8 cellular contexts compared by ENCODE assay signal in genomic region chr2:196640031-196640548, GRCh38. TPM values are rescaled to one million over a fixed set of nuclear protein-coding genes. Genes with fewer than 3 reads are reported as not detected.
DNase-seq lines count a peak whose midpoint lies in the region; ATAC-seq and TF ChIP-seq lines count a peak whose summit lies in the region.

No MANE protein-coding gene starts in this region.

- H3K4me1 ChIP-seq in HCT116 (ENCODE audit: control insufficient read depth in 1 of 2, insufficient read depth in 2 of 2, low read length in 2 of 2): peaks cover 5 to 11% of the 10 kb centered on the region in 2 experiments; a peak in 3 of 4 replicates
- no peaks in the 10 kb centered on the region for H3K4me1 ChIP-seq in mesodermal cell (ENCODE audit: control insufficient read depth, insufficient read depth, low read length, poor library complexity, severe bottlenecking)

- peaks cover 11% of the 10 kb centered on the region for H3K36me3 Mint-ChIP-seq in activated naive CD8-positive, alpha-beta T cell treated with anti-CD3 and anti-CD28 coated beads, Interleukin-2, amount 10 ng/mL, durations not matched to agents 7 days and 5 days

- ATAC-seq in HCT116 (peak; percentile 5; the same call in 1 of the 2 replicates), HG02840 (IDR thresholded peaks at IDR 0.05; ENCODE audit: low FRiP score, unreplicated experiment) (no peak)
- no peak for ATAC-seq in activated naive CD8-positive, alpha-beta T cell treated with anti-CD3 and anti-CD28 coated beads, Interleukin-2, amount 10 ng/mL, durations not matched to agents 7 days and 5 days (ENCODE audit: low read depth)

- peak overlapping the region; percentile 47 for H3K27ac ChIP-seq in AG04450 (ENCODE audit: low read depth, low read length)
- H3K27ac ChIP-seq in HCT116 (ENCODE audit: low read depth, low read length): peak overlapping the region; percentile 30
- peak overlapping the region; percentile 89 for H3K27ac ChIP-seq in mesodermal cell (ENCODE audit: low read depth, low read length, severe bottlenecking)

- CTCF ChIA-PET in AG04450 (lab: Charles Lee) (interaction anchor here (1.0 to 1.5 kb wide), 2 partner anchors 30 to 111 kb away, joined by 3 to 5 read pairs; no protein-coding TSS in a partner anchor), HCT116 (lab: Charles Lee) (interaction anchor here (1.4 kb wide), 1 partner anchor 111 kb away, joined by 4 read pairs; no protein-coding TSS in a partner anchor)

- H3K27ac Mint-ChIP-seq in activated naive CD8-positive, alpha-beta T cell treated with anti-CD3 and anti-CD28 coated beads, Interleukin-2, amount 10 ng/mL, durations not matched to agents 7 days and 5 days: peak overlapping the region; percentile 79

- no peak for TF ChIP-seq POLR2A in HCT116 (IDR thresholded peaks at IDR 0.05; ENCODE audit: borderline replicate concordance, extremely low read depth, insufficient read depth, insufficient read length)

- no peaks in the 10 kb centered on the region for H4K20me1 ChIP-seq in HCT116 (ENCODE audit: insufficient read depth)

- H3K4me3 Mint-ChIP-seq in activated naive CD8-positive, alpha-beta T cell treated with anti-CD3 and anti-CD28 coated beads, Interleukin-2, amount 10 ng/mL, durations not matched to agents 7 days and 5 days: peak overlapping the region; percentile 80

- H3K4me1 Mint-ChIP-seq in activated naive CD8-positive, alpha-beta T cell treated with anti-CD3 and anti-CD28 coated beads, Interleukin-2, amount 10 ng/mL, durations not matched to agents 7 days and 5 days: peaks cover 17% of the 10 kb centered on the region

- peak overlapping the region; percentile 75 for H3K9ac ChIP-seq in HCT116 (ENCODE audit: low read length)

- RAD21 ChIA-PET in HCT116 (lab: Charles Lee; ENCODE audit: low non-redundant PET in 1 of 2, low total read pairs in 2 of 2, uncharacterized antibody in 2 of 2, unreplicated experiment in 2 of 2): no interaction called here

- peak overlapping the region; percentile 70 for H3K4me2 ChIP-seq in HCT116 (ENCODE audit: low read length)

- DNase-seq in AG04450 (ENCODE audit: low read depth, low spot score) (no peak), HCT116 (ENCODE audit: low read depth, low spot score) (no peak), NCI-H2227 (lab: John Stamatoyannopoulos, UW; ENCODE audit: unreplicated experiment) (no peak), iPS-NIHi11 (ENCODE audit: low spot score) (no peak), mucosa of gallbladder (ENCODE audit: low spot score) (no peak)
- DNase-seq in activated naive CD8-positive, alpha-beta T cell treated with anti-CD3 and anti-CD28 coated beads, Interleukin-2, amount 10 ng/mL, durations not matched to agents 7 days and 5 days: no peak

- TF ChIP-seq CTCF in AG04450 (IDR thresholded peaks at IDR 0.05; ENCODE audit: low read depth, low read length) (no peak), HCT116 (IDR thresholded peaks at IDR 0.05 in 2 of 3, conservative IDR thresholded peaks at IDR 0.05 in 1 of 3; ENCODE audit: borderline replicate concordance in 1 of 3, insufficient read depth in 1 of 3, low read depth in 2 of 3, low read length in 2 of 3) (0 out of 6 replicates have a peak, but pooled peaks of 1 of the 3 experiments have one; percentile 3)

- TF ChIP-seq RAD21 in HCT116 (IDR thresholded peaks at IDR 0.05; ENCODE audit: low read depth): no peak

- H3K36me3 ChIP-seq in HCT116 (ENCODE audit: control insufficient read depth in 1 of 2, insufficient read depth in 2 of 2, low read length in 2 of 2) (no peaks in the 10 kb centered on the region), mesodermal cell (ENCODE audit: control insufficient read depth, insufficient read depth, low read length) (peaks cover 5% of the 10 kb centered on the region)

- no peaks in the 10 kb centered on the region for H3K27me3 ChIP-seq in AG04450 (ENCODE audit: control insufficient read depth, insufficient read depth, low read length)
- no peaks in the 10 kb centered on the region for H3K27me3 ChIP-seq in HCT116 (ENCODE audit: insufficient read depth, low read length)

- H3K9me2 ChIP-seq in HCT116 (ENCODE audit: insufficient read depth): no peaks in the 10 kb centered on the region

- BruUV-seq in HCT116 (replicated peaks; lab: Mats Ljungman, UMichigan): TSS peak; percentile 63

- H2AFZ ChIP-seq in HCT116 (ENCODE audit: low read depth, low read length, poor library complexity, severe bottlenecking): peak overlapping the region; percentile 15

- H3K9me3 Mint-ChIP-seq in activated naive CD8-positive, alpha-beta T cell treated with anti-CD3 and anti-CD28 coated beads, Interleukin-2, amount 10 ng/mL, durations not matched to agents 7 days and 5 days: no peaks in the 10 kb centered on the region

- H3K79me2 ChIP-seq in HCT116 (ENCODE audit: insufficient read depth, low read length): peaks cover 53% of the 10 kb centered on the region

- intact Hi-C loops in HCT116 (cut with micrococcal nuclease): no loop called here

- 3 to 22% methylated on average over 4 to 9 of the region's 12 CpGs for WGBS in mesodermal cell (ENCODE audit: insufficient coverage in 2 of 2), 2 experiments

- H3K9me3 ChIP-seq in AG04450 (ENCODE audit: control insufficient read depth, insufficient read depth, low read length): peaks cover 3% of the 10 kb centered on the region; the same call in 1 of the 2 replicates
- no peaks in the 10 kb centered on the region for H3K9me3 ChIP-seq in HCT116 (ENCODE audit: control insufficient read depth in 1 of 2, insufficient read depth in 1 of 2, low read depth in 1 of 2, low read length in 2 of 2)
- peaks cover 3% of the 10 kb centered on the region for H3K9me3 ChIP-seq in mesodermal cell (ENCODE audit: control insufficient read depth, low read length)

- H3K4me3 ChIP-seq in AG04450 (ENCODE audit: low read depth, low read length) (peak overlapping the region; percentile 84), HCT116 (replicated peaks in 1 of 2; ENCODE audit: low read depth in 1 of 2, low read length in 2 of 2) (peak overlapping the region; percentile 85), mesodermal cell (ENCODE audit: extremely low read depth, insufficient read depth, low read length, poor library complexity, severe bottlenecking) (peak overlapping the region; percentile 76)

- POLR2A ChIA-PET in AG04450 (lab: Yijun Ruan, JAX) (interaction anchor here (1.1 kb wide), 1 partner anchor 39 kb away, joined by 6 read pairs; no protein-coding TSS in a partner anchor), HCT116 (lab: Charles Lee) (no interaction called here)
- POLR2A ChIA-PET in activated naive CD8-positive, alpha-beta T cell treated with anti-CD3 and anti-CD28 coated beads, Interleukin-2, amount 10 ng/mL, durations not matched to agents 7 days and 5 days (lab: Charles Lee): interaction anchor here (1.3 kb wide), 1 partner anchor 572 kb away, joined by 4 read pairs; the partner anchor contains the start of gene DNAH7

- H3K27me3 Mint-ChIP-seq in activated naive CD8-positive, alpha-beta T cell treated with anti-CD3 and anti-CD28 coated beads, Interleukin-2, amount 10 ng/mL, durations not matched to agents 7 days and 5 days: peaks cover 8% of the 10 kb centered on the region

TF ChIP-seq in HCT116, 20 proteins besides CTCF, POLR2A, EP300 and RAD21:
- TF ChIP-seq ELF1 (IDR thresholded peaks at IDR 0.05; ENCODE audit: borderline replicate concordance, low read depth) (no peak), ZFX (IDR thresholded peaks at IDR 0.05) (no peak), MAX (IDR thresholded peaks at IDR 0.05) (no peak), EZH2 (IDR thresholded peaks at IDR 0.05) (no peak), ZNF274 (IDR thresholded peaks at IDR 0.05; ENCODE audit: low read depth, low read length) (no peak), CBX3 (IDR thresholded peaks at IDR 0.05; ENCODE audit: low read depth) (no peak), CEBPB (IDR thresholded peaks at IDR 0.05; ENCODE audit: low read depth) (no peak), EGR1 (IDR thresholded peaks at IDR 0.05; ENCODE audit: low read depth) (no peak), SIN3A (IDR thresholded peaks at IDR 0.05; ENCODE audit: low read depth) (no peak)

RNA-seq across cellular contexts. Expression of gene CCDC150, which starts 0.6 kb away (rescaled TPM):
- polyA plus RNA-seq in AG04450 (2011; rRNA removed): 1.3 and 1.5 TPM in 2 replicates
- polyA minus RNA-seq in AG04450 (2011; rRNA and poly(A)+ RNA removed): 1.6 and 3.5 TPM in 2 replicates
- total RNA-seq in HCT116 (2021; ENCODE audit: unreplicated experiment): 29.2 TPM
- 8.7 and 11.5 TPM in 2 replicates for polyA plus RNA-seq in HCT116 (2012)
- 10 to 100 TPM in 1 of 2 experiments, 1 to 10 TPM in 1; 8.4 to 13.5 TPM for total RNA-seq in activated naive CD8-positive, alpha-beta T cell treated with anti-CD3 and anti-CD28 coated beads, Interleukin-2, amount 10 ng/mL, durations not matched to agents 7 days and 5 days
- 14.9 TPM for polyA plus RNA-seq in mesodermal cell (2013, experiment 1 of 2)
- polyA plus RNA-seq in mesodermal cell (2013, experiment 2 of 2): 17.1 TPM
- 2.7 TPM for total RNA-seq in mucosa of gallbladder

RNA-seq across cellular contexts. Expression of gene HECW2, which starts 46.7 kb away (rescaled TPM):
- 2.3 and 2.9 TPM in 2 replicates for polyA plus RNA-seq in AG04450 (2011; rRNA removed)
- 10.8 and 13.9 TPM in 2 replicates for polyA minus RNA-seq in AG04450 (2011; rRNA and poly(A)+ RNA removed)
- total RNA-seq in HCT116 (2021; ENCODE audit: unreplicated experiment): 1.3 TPM
- polyA plus RNA-seq in HCT116 (2012): 0.35 and 0.42 TPM in 2 replicates
- under 1 TPM; 0.82 to 0.86 TPM for total RNA-seq in activated naive CD8-positive, alpha-beta T cell treated with anti-CD3 and anti-CD28 coated beads, Interleukin-2, amount 10 ng/mL, durations not matched to agents 7 days and 5 days
- polyA plus RNA-seq in mesodermal cell (2013, experiment 1 of 2): 12.7 TPM
- polyA plus RNA-seq in mesodermal cell (2013, experiment 2 of 2): 11.0 TPM
- 9.3 TPM for total RNA-seq in mucosa of gallbladder

Comparison
In these comparisons a context has a peak if more than half of its experiments do, and no peak if none do; other contexts are left out.
1. H3K27ac ChIP-seq: peak in every context shown above with its lines; median percentile 89 in mesodermal cell; 47 in AG04450; 30 in HCT116.